13 cellular contexts compared by ENCODE assay signal in the genomic region with DNA sequence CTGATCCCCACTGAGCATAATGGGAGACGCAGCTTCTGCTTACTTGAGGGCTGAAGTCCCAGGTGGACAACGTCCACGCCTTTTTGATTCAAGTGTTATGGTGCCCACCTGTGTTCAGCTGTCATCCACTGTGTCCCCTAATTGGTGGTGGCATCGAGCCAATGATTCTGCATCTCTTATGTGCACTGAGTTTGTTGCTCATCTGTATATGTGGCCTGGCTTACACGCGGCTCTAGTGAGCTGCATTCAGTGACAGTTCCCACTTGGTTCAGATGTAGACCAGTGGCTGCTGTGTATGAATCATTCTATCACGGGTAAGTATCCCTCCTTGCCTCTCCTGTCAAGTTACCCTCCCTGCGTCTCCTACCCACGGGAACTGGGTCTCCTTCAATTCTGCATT.
"Had no signal": no experiment of that assay in that cellular context is flagged by ENCODE, and none has a peak within 500 bp of the region (broad histone marks: within the 10 kb centered on the region; RNA-seq: fewer than 3 reads in every experiment).

No MANE protein-coding gene starts in this region.

- ATAC-seq: left lung; mucosa of descending colon; naive thymus-derived CD4-positive, alpha-beta T cell; pancreas had no signal

- H3K9me3 ChIP-seq: colonic mucosa, esophagus muscularis mucosa, left lung, mucosa of descending colon, pancreas had no signal

- H3K4me3 ChIP-seq: colonic mucosa, esophagus muscularis mucosa, left lung, mucosa of descending colon, pancreas had no signal

- FAIRE-seq: kidney, pancreas had no signal

- H3K4me1 ChIP-seq: colonic mucosa, left lung, pancreas had no signal

- H3K27me3 ChIP-seq: colonic mucosa, esophagus muscularis mucosa, left lung, pancreas had no signal

- DNase-seq: activated CD4-positive, alpha-beta T cell treated with anti-CD3 and anti-CD28 coated beads, Interleukin-2, amount 50 U/mL, for 1 hour; activated CD4-positive, CD25-positive, alpha-beta regulatory T cell; activated naive CD4-positive, alpha-beta T cell treated with anti-CD3 and anti-CD28 coated beads, Interleukin-2, amount 50 U/mL, for 16 hours; colonic mucosa; hippocampal formation; kidney; left lung; mammary epithelial cell; mucosa of descending colon; naive thymus-derived CD4-positive, alpha-beta T cell; pancreas; stimulated activated CD4-positive, alpha-beta T cell treated with anti-CD3 and anti-CD28 coated beads, Interleukin-1b, Interleukin-23, amount 100 ng/mL, for 48 hours had no signal

- H3K36me3 ChIP-seq: colonic mucosa, left lung, pancreas had no signal

- H3K27ac ChIP-seq: colonic mucosa, esophagus muscularis mucosa, left lung, pancreas had no signal
